12 cellular contexts compared by ENCODE assay signal in the genomic region with DNA sequence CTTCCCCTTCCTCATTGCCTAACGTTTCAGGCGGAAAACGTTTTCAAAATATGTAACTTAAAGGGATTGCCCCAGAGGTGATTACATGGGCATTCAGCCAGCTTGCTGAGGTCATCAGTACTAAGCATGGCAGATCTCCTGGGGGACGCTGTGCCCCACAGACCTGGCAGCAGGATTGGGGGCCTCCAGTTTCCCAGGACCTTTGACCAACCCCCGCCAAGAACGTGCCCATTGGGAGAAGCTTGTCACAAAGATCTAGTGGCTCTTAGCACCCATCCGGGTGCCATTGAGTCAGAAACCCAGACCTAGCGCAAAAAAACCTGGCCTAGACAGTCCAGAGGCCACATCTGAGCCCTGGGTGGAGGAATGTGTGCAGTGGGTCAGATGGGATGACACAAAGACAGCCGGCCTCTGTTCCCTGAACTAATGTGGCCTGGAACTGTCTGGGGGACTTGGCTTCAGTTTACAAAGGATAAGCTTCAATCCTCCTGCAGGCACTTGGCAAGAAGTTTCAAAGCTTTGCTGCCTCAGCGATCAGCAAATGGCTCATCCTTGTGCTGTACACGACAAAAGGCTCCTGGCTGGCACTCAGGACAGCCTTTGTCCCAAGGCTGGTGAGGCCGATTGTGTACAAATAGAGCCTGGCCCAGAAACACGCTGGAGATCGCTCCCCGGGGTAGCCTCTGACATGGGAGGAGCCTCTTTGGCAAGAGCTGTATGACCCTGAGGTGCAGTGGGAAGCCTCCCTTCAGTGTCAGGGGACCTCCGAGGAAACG. TPM values are rescaled to one million over a fixed set of nuclear protein-coding genes. Genes with fewer than 3 reads are reported as not detected.
DNase-seq lines count a peak whose midpoint lies in the region; ATAC-seq, FAIRE-seq and TF ChIP-seq lines count a peak whose summit lies in the region.
"Had no signal": no experiment of that assay in that cellular context is flagged by ENCODE, and none has a peak within 500 bp of the region (broad histone marks: within the 10 kb centered on the region; RNA-seq: fewer than 3 reads in every experiment).

No MANE protein-coding gene starts in this region.

- CTCF ChIA-PET in HepG2 (lab: Yijun Ruan, JAX; ENCODE audit: low intra/inter-chr PET ratio, low total read pairs), result no interaction called here

- peaks cover 5% of the 10 kb centered on the region for H3F3A ChIP-seq in smooth muscle cell (ENCODE audit: low read depth)

- H3K27me3 ChIP-seq in HepG2 (ENCODE audit: control insufficient read depth in 1 of 2, insufficient read depth in 2 of 2, low read length in 2 of 2) (peaks cover 4 to 39% of the 10 kb centered on the region in 2 experiments), smooth muscle cell (ENCODE audit: low read depth) (no peaks in the 10 kb centered on the region)

- no TSS peak for BruUV-seq in HepG2 (replicated peaks; lab: Mats Ljungman, UMichigan)

- TF ChIP-seq RAD21 in HepG2 (CRISPR knock-in tag; IDR thresholded peaks at IDR 0.05), result no peak

- H3K4me2 ChIP-seq in HepG2 (ENCODE audit: low read depth, low read length), result peak overlapping the region; percentile 87
- peak overlapping the region; percentile 25 for H3K4me2 ChIP-seq in smooth muscle cell

- H3K4me1 ChIP-seq in HepG2 (ENCODE audit: insufficient read depth, low read length), result peaks cover 36% of the 10 kb centered on the region
- peaks cover 32% of the 10 kb centered on the region for H3K4me1 ChIP-seq in smooth muscle cell (ENCODE audit: low read depth)

- H3K36me3 ChIP-seq in HepG2 (replicated peaks in 1 of 2; ENCODE audit: control insufficient read depth in 1 of 2, insufficient read depth in 2 of 2, low read length in 2 of 2), result no peaks in the 10 kb centered on the region
- H3K36me3 ChIP-seq in smooth muscle cell (ENCODE audit: low read depth), result no peaks in the 10 kb centered on the region

- peak overlapping the region in 2 of 3 experiments; percentile 15 to 53; a peak in 3 of 6 replicates for H3K4me3 ChIP-seq in HepG2 (replicated peaks in 1 of 3; ENCODE audit: insufficient read depth in 1 of 3, low read depth in 2 of 3, low read length in 3 of 3)
- H3K4me3 ChIP-seq in smooth muscle cell, result no peak overlapping the region
- H3K4me3 ChIP-seq: esophagus squamous epithelium had no signal

- H3K9me3 ChIP-seq in HepG2 (ENCODE audit: low read length) (no peaks in the 10 kb centered on the region), smooth muscle cell (replicated peaks; ENCODE audit: low read depth) (no peaks in the 10 kb centered on the region)
- H3K9me3 ChIP-seq: esophagus squamous epithelium had no signal

- no peak overlapping the region for H3K4me3 Mint-ChIP-seq in chondrocyte (ENCODE audit: unreplicated experiment)
- H3K4me3 Mint-ChIP-seq in osteocyte (ENCODE audit: unreplicated experiment), result no peak overlapping the region
- H3K4me3 Mint-ChIP-seq: T-helper 2 cell treated with Interferon-gamma antibody and Interleukin-4, amounts not matched to agents 5 μg/mL and 100 μg/mL, for 36 hours had no signal

- intact Hi-C loops in HepG2 (cut with micrococcal nuclease; ENCODE audit: unreplicated experiment), result loop anchor here (1.0 kb wide), 1 partner anchor 19 kb away; no protein-coding TSS in a partner anchor

- POLR2A ChIA-PET in HepG2 (lab: Yijun Ruan, JAX), result interaction anchor here (0.9 to 2.4 kb wide), 4 partner anchors 9 to 22 kb away, joined by 3 to 22 read pairs (median 10); a partner anchor contains a TSS

- DNase-seq in NOMO-1 (lab: John Stamatoyannopoulos, UW; ENCODE audit: unreplicated experiment in 2 of 2), result peak; percentile 26 to 34
- peak; percentile 64 for DNase-seq in chondrocyte (ENCODE audit: low spot score)
- DNase-seq in HepG2 (ENCODE audit: low spot score), result peak; percentile 67
- DNase-seq in smooth muscle cell (lab: John Stamatoyannopoulos, UW; ENCODE audit: unreplicated experiment), result no peak
- no peak for DNase-seq in osteocyte (ENCODE audit: extremely low spot score, unreplicated experiment)
- no peak for DNase-seq in NCI-H748 treated with DMSO at 0.1 percent for 48 hours (lab: John Stamatoyannopoulos, UW)
- DNase-seq: EL, esophagus squamous epithelium, NCI-H2227 treated with DMSO at 0.1 percent for 48 hours had no signal

- H3K27me3 Mint-ChIP-seq in chondrocyte (ENCODE audit: low read depth) (peaks cover 5% of the 10 kb centered on the region), osteocyte (ENCODE audit: unreplicated experiment) (peaks cover 6% of the 10 kb centered on the region)

- H3K9me3 Mint-ChIP-seq in chondrocyte (ENCODE audit: low read depth) (no peaks in the 10 kb centered on the region), osteocyte (ENCODE audit: unreplicated experiment) (no peaks in the 10 kb centered on the region)
- H3K9me3 Mint-ChIP-seq: T-helper 2 cell treated with Interferon-gamma antibody and Interleukin-4, amounts not matched to agents 5 μg/mL and 100 μg/mL, for 36 hours had no signal

- ATAC-seq in HepG2 (peak; percentile 84), GM19328 (IDR thresholded peaks at IDR 0.05; ENCODE audit: unreplicated experiment) (no peak), GM18502 (IDR thresholded peaks at IDR 0.05; ENCODE audit: poor library complexity, unreplicated experiment) (no peak)

- FAIRE-seq in HepG2 (lab: Jason Lieb, UNC), result peak; percentile 4

- peak overlapping the region; percentile 31 for H3K27ac ChIP-seq in HepG2 (ENCODE audit: extremely low read length, insufficient read depth, low read length)
- peak overlapping the region; percentile 75 for H3K27ac ChIP-seq in smooth muscle cell (ENCODE audit: low read depth)

- H3K9ac ChIP-seq in HepG2 (ENCODE audit: insufficient read depth, low read depth, low read length), result peak overlapping the region; percentile 57
- H3K9ac ChIP-seq in smooth muscle cell (ENCODE audit: low read depth), result no peak overlapping the region

- H4K20me1 ChIP-seq in HepG2 (ENCODE audit: insufficient read depth, low read length) (no peaks in the 10 kb centered on the region), smooth muscle cell (ENCODE audit: low read depth) (no peaks in the 10 kb centered on the region)

- in situ Hi-C loops in HepG2 (cut with HindIII; ENCODE audit: extremely low pct_ligation_motif_present, low pct_unique_long_range_greater_than_20kb), result no loop called here

- H3K79me2 ChIP-seq in HepG2 (ENCODE audit: insufficient read depth, low read length) (no peaks in the 10 kb centered on the region), smooth muscle cell (ENCODE audit: low read depth) (no peaks in the 10 kb centered on the region)

- H2AFZ ChIP-seq in HepG2 (ENCODE audit: low read length) (no peak overlapping the region), smooth muscle cell (ENCODE audit: low read depth) (no peak overlapping the region)

- peaks cover 2% of the 10 kb centered on the region for H3K36me3 Mint-ChIP-seq in chondrocyte (ENCODE audit: low read depth)
- H3K36me3 Mint-ChIP-seq in osteocyte (ENCODE audit: unreplicated experiment), result peaks cover 4% of the 10 kb centered on the region

- H3K4me1 Mint-ChIP-seq in chondrocyte (ENCODE audit: low read depth), result peaks cover 35% of the 10 kb centered on the region
- peaks cover 32% of the 10 kb centered on the region for H3K4me1 Mint-ChIP-seq in osteocyte (ENCODE audit: unreplicated experiment)

- TF ChIP-seq CTCF in chondrocyte (IDR thresholded peaks at IDR 0.05) (no peak), HepG2 (CRISPR knock-in tag; IDR thresholded peaks at IDR 0.05) (no peak), smooth muscle cell (IDR thresholded peaks at IDR 0.05; ENCODE audit: borderline replicate concordance, insufficient read depth, poor library complexity, severe bottlenecking) (no peak), osteocyte (IDR thresholded peaks at IDR 0.05) (no peak)

- TF ChIP-seq EP300 in HepG2 (IDR thresholded peaks at IDR 0.05; ENCODE audit: low read depth in 2 of 2, low read length in 2 of 2), result no peak
- no peak for TF ChIP-seq EP300 in HepG2 (CRISPR knock-in tag; IDR thresholded peaks at IDR 0.05; ENCODE audit: borderline replicate concordance)

- H3K27ac Mint-ChIP-seq in chondrocyte (ENCODE audit: unreplicated experiment) (peak overlapping the region; percentile 9), osteocyte (ENCODE audit: unreplicated experiment) (no peak overlapping the region)
- H3K27ac Mint-ChIP-seq: T-helper 2 cell treated with Interferon-gamma antibody and Interleukin-4, amounts not matched to agents 5 μg/mL and 100 μg/mL, for 36 hours had no signal

- WGBS in HepG2 (ENCODE audit: low lambda C conversion rate), result 0% methylated on average over 8 of the region's 17 CpGs
- 50% methylated on average over 17 of the region's 17 CpGs for WGBS in smooth muscle cell (ENCODE audit: low lambda C conversion rate)

- peak in 1 of 2 experiments; percentile 35; a peak in 1 of 4 replicates for TF ChIP-seq POLR2A in HepG2 (IDR thresholded peaks at IDR 0.05; ENCODE audit: insufficient read depth in 1 of 2, low read depth in 2 of 2, low read length in 2 of 2)

RNA-seq across cellular contexts. Expression of a gene that starts 9.5 kb away (rescaled TPM):
- total RNA-seq in chondrocyte, result 11.3 to 27.7 TPM (median 14.6 TPM) in 3 replicates
- 1.5 and 2.7 TPM in 2 replicates for total RNA-seq in HepG2 (2016; rRNA removed; fragmentation: Illumina TruSeq; extraction: Trizol)
- total RNA-seq in HepG2 (2016; cell fraction: cytosol; rRNA removed; fragmentation: Illumina TruSeq; extraction: Trizol; ENCODE audit: low read depth), result 0.40 and 0.97 TPM in 2 replicates
- 1.1 and 2.5 TPM in 2 replicates for total RNA-seq in HepG2 (2016; cell fraction: insoluble cytoplasmic fraction; rRNA removed; fragmentation: Illumina TruSeq; extraction: Trizol)
- total RNA-seq in HepG2 (2016; cell fraction: membrane; rRNA removed; fragmentation: Illumina TruSeq; extraction: Trizol), result 1.7 and 1.8 TPM in 2 replicates
- total RNA-seq in HepG2 (2016; cell fraction: nucleus; rRNA removed; fragmentation: Illumina TruSeq; extraction: Trizol), result 4.5 and 5.3 TPM in 2 replicates
- 6.9 and 10.7 TPM in 2 replicates for polyA plus RNA-seq in HepG2 (2011; rRNA removed)
- polyA plus RNA-seq in HepG2 (2011; cell fraction: cytosol; rRNA removed), result 3.0 and 4.1 TPM in 2 replicates
- 39.8 and 43.2 TPM in 2 replicates for polyA plus RNA-seq in HepG2 (2011; cell fraction: nucleus; rRNA removed)
- 4.1 and 5.1 TPM in 2 replicates for polyA plus RNA-seq in HepG2 (2012)
- 0.60 and 1.2 TPM in 2 replicates for polyA plus RNA-seq in HepG2 (2016; cell fraction: cytosol; fragmentation: Illumina TruSeq; extraction: Trizol; ENCODE audit: low read depth)
- 1.7 and 1.9 TPM in 2 replicates for polyA plus RNA-seq in HepG2 (2016; cell fraction: insoluble cytoplasmic fraction; fragmentation: Illumina TruSeq; extraction: Trizol; ENCODE audit: low read depth)
- polyA plus RNA-seq in HepG2 (2016; cell fraction: membrane; fragmentation: Illumina TruSeq; extraction: Trizol; ENCODE audit: low read depth), result 1.6 and 1.8 TPM in 2 replicates
- 8.4 and 10.3 TPM in 2 replicates for polyA plus RNA-seq in HepG2 (2016; cell fraction: nucleus; fragmentation: Illumina TruSeq; extraction: Trizol; ENCODE audit: insufficient read depth, low read depth)
- polyA minus RNA-seq in HepG2 (2011; rRNA and poly(A)+ RNA removed; ENCODE audit: low replicate concordance), result 8.3 and 36.4 TPM in 2 replicates
- 2.5 and 4.0 TPM in 2 replicates for polyA minus RNA-seq in HepG2 (2011; cell fraction: cytosol; rRNA and poly(A)+ RNA removed)
- 18.0 and 21.3 TPM in 2 replicates for polyA minus RNA-seq in HepG2 (2011; cell fraction: nucleus; rRNA and poly(A)+ RNA removed)
- total RNA-seq in smooth muscle cell, result 11.8 and 14.3 TPM in 2 replicates
- 26.8 and 33.6 TPM in 2 replicates for polyA plus RNA-seq in smooth muscle cell
- 36.4 and 36.5 TPM in 2 replicates for total RNA-seq in osteocyte

RNA-seq across cellular contexts. Expression of a gene that starts 28.8 kb away (rescaled TPM):
- total RNA-seq in chondrocyte (0.37 TPM in 1 of 3 replicates, not detected in the others), HepG2 (2016; rRNA removed; fragmentation: Illumina TruSeq; extraction: Trizol) (not detected in 2 replicates), smooth muscle cell (0.76 and 1.1 TPM in 2 replicates), osteocyte (0.10 TPM in 1 of 2 replicates, not detected in the other)
- not detected in 2 replicates for total RNA-seq in HepG2 (2016; cell fraction: cytosol; rRNA removed; fragmentation: Illumina TruSeq; extraction: Trizol; ENCODE audit: low read depth)
- not detected in 2 replicates for total RNA-seq in HepG2 (2016; cell fraction: insoluble cytoplasmic fraction; rRNA removed; fragmentation: Illumina TruSeq; extraction: Trizol)
- total RNA-seq in HepG2 (2016; cell fraction: membrane; rRNA removed; fragmentation: Illumina TruSeq; extraction: Trizol), result not detected in 2 replicates
- not detected in 2 replicates for total RNA-seq in HepG2 (2016; cell fraction: nucleus; rRNA removed; fragmentation: Illumina TruSeq; extraction: Trizol)
- polyA plus RNA-seq in HepG2 (2011; rRNA removed) (0.05 TPM in 1 of 2 replicates, not detected in the other), smooth muscle cell (3.6 and 3.8 TPM in 2 replicates)
- 0.10 TPM in 1 of 2 replicates, not detected in the other for polyA plus RNA-seq in HepG2 (2011; cell fraction: cytosol; rRNA removed)
- 0.09 TPM in 1 of 2 replicates, not detected in the other for polyA plus RNA-seq in HepG2 (2011; cell fraction: nucleus; rRNA removed)
- 0.03 TPM in 1 of 2 replicates, not detected in the other for polyA plus RNA-seq in HepG2 (2012)
- not detected in 2 replicates for polyA plus RNA-seq in HepG2 (2016; cell fraction: cytosol; fragmentation: Illumina TruSeq; extraction: Trizol; ENCODE audit: low read depth)
- polyA plus RNA-seq in HepG2 (2016; cell fraction: insoluble cytoplasmic fraction; fragmentation: Illumina TruSeq; extraction: Trizol; ENCODE audit: low read depth), result not detected in 2 replicates
- polyA plus RNA-seq in HepG2 (2016; cell fraction: membrane; fragmentation: Illumina TruSeq; extraction: Trizol; ENCODE audit: low read depth), result not detected in 2 replicates
- polyA plus RNA-seq in HepG2 (2016; cell fraction: nucleus; fragmentation: Illumina TruSeq; extraction: Trizol; ENCODE audit: insufficient read depth, low read depth), result not detected in 2 replicates
- 0.06 TPM in 1 of 2 replicates, not detected in the other for polyA minus RNA-seq in HepG2 (2011; rRNA and poly(A)+ RNA removed; ENCODE audit: low replicate concordance)
- not detected in 2 replicates for polyA minus RNA-seq in HepG2 (2011; cell fraction: cytosol; rRNA and poly(A)+ RNA removed)
- polyA minus RNA-seq in HepG2 (2011; cell fraction: nucleus; rRNA and poly(A)+ RNA removed), result not detected in 2 replicates

RNA-seq across cellular contexts. Expression of a gene that starts 33.7 kb away (rescaled TPM):
- total RNA-seq in chondrocyte (not detected in 3 replicates), HepG2 (2016; rRNA removed; fragmentation: Illumina TruSeq; extraction: Trizol) (0.39 and 0.64 TPM in 2 replicates), smooth muscle cell (not detected in 2 replicates), osteocyte (not detected in 2 replicates)
- total RNA-seq in HepG2 (2016; cell fraction: cytosol; rRNA removed; fragmentation: Illumina TruSeq; extraction: Trizol; ENCODE audit: low read depth), result 0.09 and 0.10 TPM in 2 replicates
- 0.39 and 0.49 TPM in 2 replicates for total RNA-seq in HepG2 (2016; cell fraction: insoluble cytoplasmic fraction; rRNA removed; fragmentation: Illumina TruSeq; extraction: Trizol)
- total RNA-seq in HepG2 (2016; cell fraction: membrane; rRNA removed; fragmentation: Illumina TruSeq; extraction: Trizol), result 0.25 and 0.38 TPM in 2 replicates
- 0.60 and 0.65 TPM in 2 replicates for total RNA-seq in HepG2 (2016; cell fraction: nucleus; rRNA removed; fragmentation: Illumina TruSeq; extraction: Trizol)
- polyA plus RNA-seq in HepG2 (2011; rRNA removed) (0.08 and 0.09 TPM in 2 replicates), smooth muscle cell (not detected in 2 replicates)
- 0.07 and 0.09 TPM in 2 replicates for polyA plus RNA-seq in HepG2 (2011; cell fraction: cytosol; rRNA removed)
- 0.21 and 0.35 TPM in 2 replicates for polyA plus RNA-seq in HepG2 (2011; cell fraction: nucleus; rRNA removed)
- polyA plus RNA-seq in HepG2 (2012), result 0.04 and 0.05 TPM in 2 replicates
- 0.06 and 0.11 TPM in 2 replicates for polyA plus RNA-seq in HepG2 (2016; cell fraction: cytosol; fragmentation: Illumina TruSeq; extraction: Trizol; ENCODE audit: low read depth)
- 0.24 and 0.28 TPM in 2 replicates for polyA plus RNA-seq in HepG2 (2016; cell fraction: insoluble cytoplasmic fraction; fragmentation: Illumina TruSeq; extraction: Trizol; ENCODE audit: low read depth)
- polyA plus RNA-seq in HepG2 (2016; cell fraction: membrane; fragmentation: Illumina TruSeq; extraction: Trizol; ENCODE audit: low read depth), result 0.11 and 0.14 TPM in 2 replicates
- polyA plus RNA-seq in HepG2 (2016; cell fraction: nucleus; fragmentation: Illumina TruSeq; extraction: Trizol; ENCODE audit: insufficient read depth, low read depth), result 0.53 and 0.95 TPM in 2 replicates
- polyA minus RNA-seq in HepG2 (2011; rRNA and poly(A)+ RNA removed; ENCODE audit: low replicate concordance), result 0.07 and 0.30 TPM in 2 replicates
- not detected in 2 replicates for polyA minus RNA-seq in HepG2 (2011; cell fraction: cytosol; rRNA and poly(A)+ RNA removed)
- polyA minus RNA-seq in HepG2 (2011; cell fraction: nucleus; rRNA and poly(A)+ RNA removed), result 0.13 TPM in 1 of 2 replicates, not detected in the other
- total RNA-seq: esophagus squamous epithelium had no signal

Comparison
In these comparisons a context has a peak if more than half of its experiments do, and no peak if none do; other contexts are left out.
1. DNase-seq: peak in NOMO-1 (2 of 2), chondrocyte (single experiment) and HepG2 (single experiment); none in smooth muscle cell (single experiment), osteocyte (single experiment) and NCI-H748 treated with DMSO at 0.1 percent for 48 hours (single experiment).